In the genomic region with DNA sequence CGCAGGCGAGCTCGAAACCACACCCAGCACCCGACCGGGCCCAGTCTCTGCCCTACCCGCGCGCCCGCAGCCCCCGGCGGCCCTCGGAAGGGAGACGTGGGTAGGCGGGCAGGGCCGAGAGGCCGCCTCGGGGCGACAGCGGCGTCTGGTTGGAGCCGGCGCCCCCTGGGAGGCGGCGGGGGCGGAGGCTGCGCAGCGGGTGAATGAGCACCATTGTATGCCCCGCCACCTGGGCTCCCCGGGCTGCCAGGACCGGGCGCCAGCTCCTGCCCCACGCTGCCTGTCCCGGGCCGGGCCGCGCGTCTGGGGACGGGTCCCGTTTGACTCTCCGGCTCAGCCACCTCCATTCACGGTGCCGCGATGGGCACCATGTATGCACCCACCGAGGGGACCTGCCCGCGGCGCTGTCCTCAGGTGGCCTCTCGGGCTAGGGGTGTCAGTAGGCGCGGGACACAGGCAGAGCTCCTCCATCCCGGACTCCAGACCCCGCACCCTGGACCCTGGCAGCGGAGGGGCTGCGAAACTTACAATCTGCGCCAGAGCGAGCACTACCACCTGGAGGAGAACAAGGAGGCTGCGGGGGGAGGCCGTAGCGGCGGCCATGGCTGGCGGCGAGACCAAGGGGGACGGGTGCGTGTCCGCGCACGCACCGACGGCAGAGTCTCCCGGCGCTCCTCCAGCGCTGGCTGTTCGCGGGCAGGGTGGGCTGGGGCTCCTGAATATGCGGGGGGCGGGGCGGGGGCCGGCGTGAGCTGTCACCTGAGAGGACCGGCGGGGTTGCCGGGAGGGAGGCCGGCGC, we compare ENCODE assay signal across 1 cellular context.
TF ChIP-seq lines count a peak whose summit lies in the region.

A gene (minus strand): TSS at position 692 of the 799 bp plus-strand sequence. CDS start 89 bp downstream, at position 603.

TF ChIP-seq in HepG2, 621 proteins besides CTCF, POLR2A, EP300 and RAD21 (continued from another document and continues in another):
- TF ChIP-seq, protein P1, sequence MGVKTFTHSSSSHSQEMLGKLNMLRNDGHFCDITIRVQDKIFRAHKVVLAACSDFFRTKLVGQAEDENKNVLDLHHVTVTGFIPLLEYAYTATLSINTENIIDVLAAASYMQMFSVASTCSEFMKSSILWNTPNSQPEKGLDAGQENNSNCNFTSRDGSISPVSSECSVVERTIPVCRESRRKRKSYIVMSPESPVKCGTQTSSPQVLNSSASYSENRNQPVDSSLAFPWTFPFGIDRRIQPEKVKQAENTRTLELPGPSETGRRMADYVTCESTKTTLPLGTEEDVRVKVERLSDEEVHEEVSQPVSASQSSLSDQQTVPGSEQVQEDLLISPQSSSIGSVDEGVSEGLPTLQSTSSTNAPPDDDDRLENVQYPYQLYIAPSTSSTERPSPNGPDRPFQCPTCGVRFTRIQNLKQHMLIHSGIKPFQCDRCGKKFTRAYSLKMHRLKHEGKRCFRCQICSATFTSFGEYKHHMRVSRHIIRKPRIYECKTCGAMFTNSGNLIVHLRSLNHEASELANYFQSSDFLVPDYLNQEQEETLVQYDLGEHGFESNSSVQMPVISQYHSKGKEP (CRISPR knock-in tag; IDR thresholded peaks at IDR 0.05): no peak
- TF ChIP-seq, protein P2, sequence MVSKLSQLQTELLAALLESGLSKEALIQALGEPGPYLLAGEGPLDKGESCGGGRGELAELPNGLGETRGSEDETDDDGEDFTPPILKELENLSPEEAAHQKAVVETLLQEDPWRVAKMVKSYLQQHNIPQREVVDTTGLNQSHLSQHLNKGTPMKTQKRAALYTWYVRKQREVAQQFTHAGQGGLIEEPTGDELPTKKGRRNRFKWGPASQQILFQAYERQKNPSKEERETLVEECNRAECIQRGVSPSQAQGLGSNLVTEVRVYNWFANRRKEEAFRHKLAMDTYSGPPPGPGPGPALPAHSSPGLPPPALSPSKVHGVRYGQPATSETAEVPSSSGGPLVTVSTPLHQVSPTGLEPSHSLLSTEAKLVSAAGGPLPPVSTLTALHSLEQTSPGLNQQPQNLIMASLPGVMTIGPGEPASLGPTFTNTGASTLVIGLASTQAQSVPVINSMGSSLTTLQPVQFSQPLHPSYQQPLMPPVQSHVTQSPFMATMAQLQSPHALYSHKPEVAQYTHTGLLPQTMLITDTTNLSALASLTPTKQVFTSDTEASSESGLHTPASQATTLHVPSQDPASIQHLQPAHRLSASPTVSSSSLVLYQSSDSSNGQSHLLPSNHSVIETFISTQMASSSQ (IDR thresholded peaks at IDR 0.05; ENCODE audit: low read depth): no peak
- TF ChIP-seq, protein P2 (CRISPR knock-in tag; IDR thresholded peaks at IDR 0.05; ENCODE audit: borderline replicate concordance): no peak
- TF ChIP-seq SCMH1 (CRISPR knock-in tag; IDR thresholded peaks at IDR 0.05; ENCODE audit: borderline replicate concordance) (no peak), ZNF547 (CRISPR knock-in tag; IDR thresholded peaks at IDR 0.05) (no peak; the same call in 1 of the 2 replicates), ZNF12 (CRISPR knock-in tag; IDR thresholded peaks at IDR 0.05) (no peak), ZNF253 (CRISPR knock-in tag; IDR thresholded peaks at IDR 0.05; ENCODE audit: borderline replicate concordance) (no peak), SMARCC2 (IDR thresholded peaks at IDR 0.05) (no peak), ZNF282 (IDR thresholded peaks at IDR 0.05; ENCODE audit: partially characterized antibody) (no peak), ZNF441 (CRISPR knock-in tag; IDR thresholded peaks at IDR 0.05; ENCODE audit: borderline replicate concordance) (no peak), HMG20A (CRISPR knock-in tag; IDR thresholded peaks at IDR 0.05; ENCODE audit: borderline replicate concordance) (no peak), ZNF549 (CRISPR knock-in tag; IDR thresholded peaks at IDR 0.05) (no peak), FOXM1 (CRISPR knock-in tag; IDR thresholded peaks at IDR 0.05) (no peak), ZNF891 (CRISPR knock-in tag; IDR thresholded peaks at IDR 0.05) (peak; percentile 36; the same call in 1 of the 2 replicates), ZMAT3 (CRISPR knock-in tag; conservative IDR thresholded peaks at IDR 0.05) (peak; percentile 83; the same call in 1 of the 2 replicates), ZNF101 (CRISPR knock-in tag; IDR thresholded peaks at IDR 0.05; ENCODE audit: borderline replicate concordance, low read depth) (no peak), ZNF510 (CRISPR knock-in tag; IDR thresholded peaks at IDR 0.05; ENCODE audit: low read depth) (no peak), FOXJ3 (CRISPR knock-in tag; IDR thresholded peaks at IDR 0.05; ENCODE audit: borderline replicate concordance) (no peak), ZNF331 (CRISPR knock-in tag; IDR thresholded peaks at IDR 0.05) (peak; percentile 16; the same call in 1 of the 2 replicates), AGO2 (optimal IDR thresholded peaks at IDR 0.05; ENCODE audit: low read depth, low read length) (peak; percentile 43), ZC3H4 (CRISPR knock-in tag; IDR thresholded peaks at IDR 0.05; ENCODE audit: borderline replicate concordance) (no peak), ZKSCAN5 (CRISPR knock-in tag; IDR thresholded peaks at IDR 0.05) (no peak), MAFG (CRISPR knock-in tag; IDR thresholded peaks at IDR 0.05) (no peak), TGIF2 (CRISPR knock-in tag; IDR thresholded peaks at IDR 0.05) (no peak), ZNF230 (CRISPR knock-in tag; IDR thresholded peaks at IDR 0.05) (no peak), U2AF2 (IDR thresholded peaks at IDR 0.05; ENCODE audit: low read depth, low read length) (no peak), MED8 (CRISPR knock-in tag; IDR thresholded peaks at IDR 0.05; ENCODE audit: insufficient replicate concordance) (no peak), NFKBIZ (CRISPR knock-in tag; IDR thresholded peaks at IDR 0.05) (no peak), PAWR (CRISPR knock-in tag; IDR thresholded peaks at IDR 0.05; ENCODE audit: borderline replicate concordance) (no peak), KAT8 (CRISPR knock-in tag; IDR thresholded peaks at IDR 0.05) (no peak), CHCHD3 (CRISPR knock-in tag; IDR thresholded peaks at IDR 0.05) (peak; percentile 78; the same call in 1 of the 2 replicates), ZNF652 (CRISPR knock-in tag; IDR thresholded peaks at IDR 0.05; ENCODE audit: borderline replicate concordance, low read depth) (no peak), BRD4 (CRISPR knock-in tag; IDR thresholded peaks at IDR 0.05) (no peak), ARNTL (CRISPR knock-in tag; IDR thresholded peaks at IDR 0.05) (no peak), ZNF670 (CRISPR knock-in tag; IDR thresholded peaks at IDR 0.05; ENCODE audit: borderline replicate concordance) (peak; percentile 45; the same call in 1 of the 2 replicates), THAP11 (CRISPR knock-in tag; IDR thresholded peaks at IDR 0.05) (peak; percentile 34; the same call in 1 of the 2 replicates), BHLHE40 (IDR thresholded peaks at IDR 0.05; ENCODE audit: low read length) (no peak), YEATS2 (CRISPR knock-in tag; IDR thresholded peaks at IDR 0.05; ENCODE audit: borderline replicate concordance) (no peak), ZFX (CRISPR knock-in tag; IDR thresholded peaks at IDR 0.05; ENCODE audit: low read depth) (peak; percentile 78), ZNF326 (CRISPR knock-in tag; IDR thresholded peaks at IDR 0.05; ENCODE audit: borderline replicate concordance) (no peak), ZNF329 (CRISPR knock-in tag; IDR thresholded peaks at IDR 0.05; ENCODE audit: low read depth) (0 out of 2 replicates have a peak, but pooled peaks have one; percentile 32), ZNF839 (CRISPR knock-in tag; IDR thresholded peaks at IDR 0.05; ENCODE audit: borderline replicate concordance) (no peak), MZF1 (CRISPR knock-in tag; IDR thresholded peaks at IDR 0.05; ENCODE audit: borderline replicate concordance) (no peak), PHF5A (CRISPR knock-in tag; IDR thresholded peaks at IDR 0.05; ENCODE audit: low read depth, unreplicated experiment) (no peak), MIXL1 (CRISPR knock-in tag; IDR thresholded peaks at IDR 0.05) (no peak)
- TF ChIP-seq, protein P3, sequence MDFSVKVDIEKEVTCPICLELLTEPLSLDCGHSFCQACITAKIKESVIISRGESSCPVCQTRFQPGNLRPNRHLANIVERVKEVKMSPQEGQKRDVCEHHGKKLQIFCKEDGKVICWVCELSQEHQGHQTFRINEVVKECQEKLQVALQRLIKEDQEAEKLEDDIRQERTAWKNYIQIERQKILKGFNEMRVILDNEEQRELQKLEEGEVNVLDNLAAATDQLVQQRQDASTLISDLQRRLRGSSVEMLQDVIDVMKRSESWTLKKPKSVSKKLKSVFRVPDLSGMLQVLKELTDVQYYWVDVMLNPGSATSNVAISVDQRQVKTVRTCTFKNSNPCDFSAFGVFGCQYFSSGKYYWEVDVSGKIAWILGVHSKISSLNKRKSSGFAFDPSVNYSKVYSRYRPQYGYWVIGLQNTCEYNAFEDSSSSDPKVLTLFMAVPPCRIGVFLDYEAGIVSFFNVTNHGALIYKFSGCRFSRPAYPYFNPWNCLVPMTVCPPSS (IDR thresholded peaks at IDR 0.05): no peak
- TF ChIP-seq, protein P4, sequence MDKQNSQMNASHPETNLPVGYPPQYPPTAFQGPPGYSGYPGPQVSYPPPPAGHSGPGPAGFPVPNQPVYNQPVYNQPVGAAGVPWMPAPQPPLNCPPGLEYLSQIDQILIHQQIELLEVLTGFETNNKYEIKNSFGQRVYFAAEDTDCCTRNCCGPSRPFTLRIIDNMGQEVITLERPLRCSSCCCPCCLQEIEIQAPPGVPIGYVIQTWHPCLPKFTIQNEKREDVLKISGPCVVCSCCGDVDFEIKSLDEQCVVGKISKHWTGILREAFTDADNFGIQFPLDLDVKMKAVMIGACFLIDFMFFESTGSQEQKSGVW (CRISPR knock-in tag; IDR thresholded peaks at IDR 0.05; ENCODE audit: borderline replicate concordance): no peak
- TF ChIP-seq, protein P5, sequence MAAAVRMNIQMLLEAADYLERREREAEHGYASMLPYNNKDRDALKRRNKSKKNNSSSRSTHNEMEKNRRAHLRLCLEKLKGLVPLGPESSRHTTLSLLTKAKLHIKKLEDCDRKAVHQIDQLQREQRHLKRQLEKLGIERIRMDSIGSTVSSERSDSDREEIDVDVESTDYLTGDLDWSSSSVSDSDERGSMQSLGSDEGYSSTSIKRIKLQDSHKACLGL (CRISPR knock-in tag; IDR thresholded peaks at IDR 0.05): no peak
- TF ChIP-seq, protein P6, sequence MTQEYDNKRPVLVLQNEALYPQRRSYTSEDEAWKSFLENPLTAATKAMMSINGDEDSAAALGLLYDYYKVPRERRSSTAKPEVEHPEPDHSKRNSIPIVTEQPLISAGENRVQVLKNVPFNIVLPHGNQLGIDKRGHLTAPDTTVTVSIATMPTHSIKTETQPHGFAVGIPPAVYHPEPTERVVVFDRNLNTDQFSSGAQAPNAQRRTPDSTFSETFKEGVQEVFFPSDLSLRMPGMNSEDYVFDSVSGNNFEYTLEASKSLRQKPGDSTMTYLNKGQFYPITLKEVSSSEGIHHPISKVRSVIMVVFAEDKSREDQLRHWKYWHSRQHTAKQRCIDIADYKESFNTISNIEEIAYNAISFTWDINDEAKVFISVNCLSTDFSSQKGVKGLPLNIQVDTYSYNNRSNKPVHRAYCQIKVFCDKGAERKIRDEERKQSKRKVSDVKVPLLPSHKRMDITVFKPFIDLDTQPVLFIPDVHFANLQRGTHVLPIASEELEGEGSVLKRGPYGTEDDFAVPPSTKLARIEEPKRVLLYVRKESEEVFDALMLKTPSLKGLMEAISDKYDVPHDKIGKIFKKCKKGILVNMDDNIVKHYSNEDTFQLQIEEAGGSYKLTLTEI (CRISPR knock-in tag; conservative IDR thresholded peaks at IDR 0.05): no peak
- TF ChIP-seq, protein P7, sequence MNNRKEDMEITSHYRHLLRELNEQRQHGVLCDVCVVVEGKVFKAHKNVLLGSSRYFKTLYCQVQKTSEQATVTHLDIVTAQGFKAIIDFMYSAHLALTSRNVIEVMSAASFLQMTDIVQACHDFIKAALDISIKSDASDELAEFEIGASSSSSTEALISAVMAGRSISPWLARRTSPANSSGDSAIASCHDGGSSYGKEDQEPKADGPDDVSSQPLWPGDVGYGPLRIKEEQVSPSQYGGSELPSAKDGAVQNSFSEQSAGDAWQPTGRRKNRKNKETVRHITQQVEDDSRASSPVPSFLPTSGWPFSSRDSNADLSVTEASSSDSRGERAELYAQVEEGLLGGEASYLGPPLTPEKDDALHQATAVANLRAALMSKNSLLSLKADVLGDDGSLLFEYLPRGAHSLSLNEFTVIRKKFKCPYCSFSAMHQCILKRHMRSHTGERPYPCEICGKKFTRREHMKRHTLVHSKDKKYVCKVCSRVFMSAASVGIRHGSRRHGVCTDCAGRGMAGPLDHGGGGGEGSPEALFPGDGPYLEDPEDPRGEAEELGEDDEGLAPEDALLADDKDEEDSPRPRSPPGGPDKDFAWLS (CRISPR knock-in tag; IDR thresholded peaks at IDR 0.05; ENCODE audit: borderline replicate concordance): no peak
- TF ChIP-seq, protein P8, sequence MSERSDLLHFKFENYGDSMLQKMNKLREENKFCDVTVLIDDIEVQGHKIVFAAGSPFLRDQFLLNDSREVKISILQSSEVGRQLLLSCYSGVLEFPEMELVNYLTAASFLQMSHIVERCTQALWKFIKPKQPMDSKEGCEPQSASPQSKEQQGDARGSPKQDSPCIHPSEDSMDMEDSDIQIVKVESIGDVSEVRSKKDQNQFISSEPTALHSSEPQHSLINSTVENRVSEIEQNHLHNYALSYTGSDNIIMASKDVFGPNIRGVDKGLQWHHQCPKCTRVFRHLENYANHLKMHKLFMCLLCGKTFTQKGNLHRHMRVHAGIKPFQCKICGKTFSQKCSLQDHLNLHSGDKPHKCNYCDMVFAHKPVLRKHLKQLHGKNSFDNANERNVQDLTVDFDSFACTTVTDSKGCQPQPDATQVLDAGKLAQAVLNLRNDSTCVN (CRISPR knock-in tag; IDR thresholded peaks at IDR 0.05; ENCODE audit: borderline replicate concordance): no peak
- TF ChIP-seq, protein P9, sequence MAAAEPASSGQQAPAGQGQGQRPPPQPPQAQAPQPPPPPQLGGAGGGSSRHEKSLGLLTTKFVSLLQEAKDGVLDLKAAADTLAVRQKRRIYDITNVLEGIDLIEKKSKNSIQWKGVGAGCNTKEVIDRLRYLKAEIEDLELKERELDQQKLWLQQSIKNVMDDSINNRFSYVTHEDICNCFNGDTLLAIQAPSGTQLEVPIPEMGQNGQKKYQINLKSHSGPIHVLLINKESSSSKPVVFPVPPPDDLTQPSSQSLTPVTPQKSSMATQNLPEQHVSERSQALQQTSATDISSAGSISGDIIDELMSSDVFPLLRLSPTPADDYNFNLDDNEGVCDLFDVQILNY (CRISPR knock-in tag; conservative IDR thresholded peaks at IDR 0.05): no peak
